ENCODE assay signal across 1 cellular context in the genomic region with DNA sequence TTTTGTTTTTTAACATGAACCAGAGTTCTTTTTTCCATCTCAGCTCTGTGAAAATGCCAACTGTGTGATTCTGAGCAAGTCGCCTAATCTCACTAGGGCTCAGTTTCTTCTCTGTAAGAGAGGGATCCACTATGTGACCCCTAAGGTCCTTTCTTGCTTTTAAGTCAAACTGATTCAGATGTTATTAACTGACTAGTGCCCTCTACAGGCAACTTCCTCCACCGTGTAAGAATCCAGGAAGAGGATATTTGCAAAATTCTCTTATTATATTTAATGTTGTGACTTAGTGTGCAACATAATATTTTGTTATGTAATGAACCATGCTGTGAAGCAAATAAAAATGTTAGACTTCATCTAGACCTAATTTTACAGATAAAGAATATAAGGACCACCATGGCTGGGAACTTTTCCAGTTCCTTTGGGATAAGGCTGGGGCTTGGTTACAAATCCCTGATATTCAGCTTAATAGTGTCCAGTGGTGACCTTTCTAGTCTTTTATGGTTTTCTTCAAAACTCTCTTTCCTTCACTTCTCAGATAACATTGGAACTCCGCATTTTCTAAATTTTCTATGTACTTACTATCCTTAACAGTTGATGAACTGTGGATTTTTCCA.
TF ChIP-seq lines count a peak whose summit lies in the region.

No MANE protein-coding gene starts in this region.

TF ChIP-seq in K562, 482 proteins besides CTCF, POLR2A, EP300 and RAD21 (continued from another document):
- TF ChIP-seq, protein P1, sequence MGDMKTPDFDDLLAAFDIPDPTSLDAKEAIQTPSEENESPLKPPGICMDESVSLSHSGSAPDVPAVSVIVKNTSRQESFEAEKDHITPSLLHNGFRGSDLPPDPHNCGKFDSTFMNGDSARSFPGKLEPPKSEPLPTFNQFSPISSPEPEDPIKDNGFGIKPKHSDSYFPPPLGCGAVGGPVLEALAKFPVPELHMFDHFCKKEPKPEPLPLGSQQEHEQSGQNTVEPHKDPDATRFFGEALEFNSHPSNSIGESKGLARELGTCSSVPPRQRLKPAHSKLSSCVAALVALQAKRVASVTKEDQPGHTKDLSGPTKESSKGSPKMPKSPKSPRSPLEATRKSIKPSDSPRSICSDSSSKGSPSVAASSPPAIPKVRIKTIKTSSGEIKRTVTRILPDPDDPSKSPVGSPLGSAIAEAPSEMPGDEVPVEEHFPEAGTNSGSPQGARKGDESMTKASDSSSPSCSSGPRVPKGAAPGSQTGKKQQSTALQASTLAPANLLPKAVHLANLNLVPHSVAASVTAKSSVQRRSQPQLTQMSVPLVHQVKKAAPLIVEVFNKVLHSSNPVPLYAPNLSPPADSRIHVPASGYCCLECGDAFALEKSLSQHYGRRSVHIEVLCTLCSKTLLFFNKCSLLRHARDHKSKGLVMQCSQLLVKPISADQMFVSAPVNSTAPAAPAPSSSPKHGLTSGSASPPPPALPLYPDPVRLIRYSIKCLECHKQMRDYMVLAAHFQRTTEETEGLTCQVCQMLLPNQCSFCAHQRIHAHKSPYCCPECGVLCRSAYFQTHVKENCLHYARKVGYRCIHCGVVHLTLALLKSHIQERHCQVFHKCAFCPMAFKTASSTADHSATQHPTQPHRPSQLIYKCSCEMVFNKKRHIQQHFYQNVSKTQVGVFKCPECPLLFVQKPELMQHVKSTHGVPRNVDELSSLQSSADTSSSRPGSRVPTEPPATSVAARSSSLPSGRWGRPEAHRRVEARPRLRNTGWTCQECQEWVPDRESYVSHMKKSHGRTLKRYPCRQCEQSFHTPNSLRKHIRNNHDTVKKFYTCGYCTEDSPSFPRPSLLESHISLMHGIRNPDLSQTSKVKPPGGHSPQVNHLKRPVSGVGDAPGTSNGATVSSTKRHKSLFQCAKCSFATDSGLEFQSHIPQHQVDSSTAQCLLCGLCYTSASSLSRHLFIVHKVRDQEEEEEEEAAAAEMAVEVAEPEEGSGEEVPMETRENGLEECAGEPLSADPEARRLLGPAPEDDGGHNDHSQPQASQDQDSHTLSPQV (IDR thresholded peaks at IDR 0.05): peak; percentile 77
- TF ChIP-seq NCOA2 (IDR thresholded peaks at IDR 0.05; ENCODE audit: partially characterized antibody in 2 of 2) (peak in 1 of 2 experiments; percentile 61), ZKSCAN8 (CRISPR knock-in tag; IDR thresholded peaks at IDR 0.05) (no peak), MAZ (CRISPR knock-in tag; conservative IDR thresholded peaks at IDR 0.05 in 1 of 2, IDR thresholded peaks at IDR 0.05 in 1 of 2) (peak in 1 of 2 experiments; percentile 32; a peak in 1 of 4 replicates), ZNF121 (CRISPR knock-in tag; conservative IDR thresholded peaks at IDR 0.05) (no peak), MEF2A (IDR thresholded peaks at IDR 0.05; ENCODE audit: control insufficient read depth, low read depth, low read length) (no peak), DEAF1 (CRISPR knock-in tag; IDR thresholded peaks at IDR 0.05) (peak; percentile 62; the same call in 1 of the 2 replicates), ZNF766 (CRISPR knock-in tag; conservative IDR thresholded peaks at IDR 0.05) (0 out of 2 replicates have a peak, but pooled peaks have one; percentile 30), NR2C1 (IDR thresholded peaks at IDR 0.05) (no peak), NR2C1 (tag; IDR thresholded peaks at IDR 0.05) (peak; percentile 52; the same call in 1 of the 2 replicates), CC2D1A (IDR thresholded peaks at IDR 0.05) (0 out of 2 replicates have a peak, but pooled peaks have one; percentile 35), ELF1 (tag; IDR thresholded peaks at IDR 0.05) (peak; percentile 63), KDM1A (IDR thresholded peaks at IDR 0.05) (0 out of 4 replicates have a peak, but pooled peaks of 1 of the 2 experiments have one; percentile 7), NR2C2 (CRISPR knock-in tag; IDR thresholded peaks at IDR 0.05) (no peak), NR2C2 (tag; IDR thresholded peaks at IDR 0.05) (peak; percentile 37; the same call in 1 of the 2 replicates), SRSF3 (IDR thresholded peaks at IDR 0.05; ENCODE audit: insufficient read depth, low read length) (no peak)
- TF ChIP-seq, protein P2, sequence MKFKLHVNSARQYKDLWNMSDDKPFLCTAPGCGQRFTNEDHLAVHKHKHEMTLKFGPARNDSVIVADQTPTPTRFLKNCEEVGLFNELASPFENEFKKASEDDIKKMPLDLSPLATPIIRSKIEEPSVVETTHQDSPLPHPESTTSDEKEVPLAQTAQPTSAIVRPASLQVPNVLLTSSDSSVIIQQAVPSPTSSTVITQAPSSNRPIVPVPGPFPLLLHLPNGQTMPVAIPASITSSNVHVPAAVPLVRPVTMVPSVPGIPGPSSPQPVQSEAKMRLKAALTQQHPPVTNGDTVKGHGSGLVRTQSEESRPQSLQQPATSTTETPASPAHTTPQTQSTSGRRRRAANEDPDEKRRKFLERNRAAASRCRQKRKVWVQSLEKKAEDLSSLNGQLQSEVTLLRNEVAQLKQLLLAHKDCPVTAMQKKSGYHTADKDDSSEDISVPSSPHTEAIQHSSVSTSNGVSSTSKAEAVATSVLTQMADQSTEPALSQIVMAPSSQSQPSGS (CRISPR knock-in tag; IDR thresholded peaks at IDR 0.05): no peak
- TF ChIP-seq, protein P3, sequence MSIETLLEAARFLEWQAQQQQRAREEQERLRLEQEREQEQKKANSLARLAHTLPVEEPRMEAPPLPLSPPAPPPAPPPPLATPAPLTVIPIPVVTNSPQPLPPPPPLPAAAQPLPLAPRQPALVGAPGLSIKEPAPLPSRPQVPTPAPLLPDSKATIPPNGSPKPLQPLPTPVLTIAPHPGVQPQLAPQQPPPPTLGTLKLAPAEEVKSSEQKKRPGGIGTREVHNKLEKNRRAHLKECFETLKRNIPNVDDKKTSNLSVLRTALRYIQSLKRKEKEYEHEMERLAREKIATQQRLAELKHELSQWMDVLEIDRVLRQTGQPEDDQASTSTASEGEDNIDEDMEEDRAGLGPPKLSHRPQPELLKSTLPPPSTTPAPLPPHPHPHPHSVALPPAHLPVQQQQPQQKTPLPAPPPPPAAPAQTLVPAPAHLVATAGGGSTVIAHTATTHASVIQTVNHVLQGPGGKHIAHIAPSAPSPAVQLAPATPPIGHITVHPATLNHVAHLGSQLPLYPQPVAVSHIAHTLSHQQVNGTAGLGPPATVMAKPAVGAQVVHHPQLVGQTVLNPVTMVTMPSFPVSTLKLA (conservative IDR thresholded peaks at IDR 0.05): 0 out of 4 replicates have a peak, but pooled peaks of 1 of the 2 experiments have one; percentile 27
